In the genomic region with DNA sequence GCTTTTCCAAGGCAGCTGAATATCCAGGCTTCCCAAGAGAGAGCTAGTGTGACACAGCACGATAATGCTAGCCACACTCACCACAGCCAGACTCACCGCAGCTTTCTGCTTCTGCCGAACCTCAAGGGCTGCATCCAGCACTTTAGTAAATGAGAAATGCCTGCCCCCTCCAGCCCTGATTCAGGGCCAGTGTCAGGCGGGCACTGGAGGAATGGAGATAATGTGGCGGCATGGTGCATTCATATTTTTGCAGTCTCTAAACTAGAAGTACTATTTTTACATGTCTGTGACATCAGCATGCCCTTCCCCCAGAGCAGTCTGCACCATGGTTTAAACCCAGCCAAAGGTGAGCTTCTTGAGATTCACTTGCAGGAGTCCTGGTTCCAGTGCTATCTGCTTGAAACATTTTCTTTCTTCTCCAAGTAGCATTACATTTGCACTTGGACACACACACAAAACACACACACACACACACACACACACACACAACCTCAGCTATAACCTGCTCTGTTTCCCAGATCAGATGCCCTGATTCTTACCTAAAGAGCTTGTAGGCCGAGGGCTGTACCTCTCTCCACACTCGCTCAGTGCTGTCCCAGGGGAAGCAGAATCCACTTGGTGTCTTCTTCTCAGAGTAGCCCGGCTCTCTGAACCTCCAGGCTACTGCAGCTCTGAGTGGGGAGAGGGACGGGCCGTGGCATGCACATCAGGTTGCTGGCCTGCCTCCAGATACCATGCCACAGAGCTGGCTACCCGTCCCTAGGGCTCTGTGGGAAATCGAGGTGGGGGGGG, we compare ENCODE assay signal across 10 cellular contexts. TPM values are rescaled to one million over a fixed set of nuclear protein-coding genes. Genes with fewer than 3 reads are reported as not detected.
DNase-seq lines count a peak whose midpoint lies in the region; ATAC-seq and TF ChIP-seq lines count a peak whose summit lies in the region.
"Had no signal": no experiment of that assay in that cellular context is flagged by ENCODE, and none has a peak within 500 bp of the region (broad histone marks: within the 10 kb centered on the region; RNA-seq: fewer than 3 reads in every experiment).

Gene FGF1, minus strand, starts transcription at position 673 of the 792 bp plus-strand sequence. CDS start 71,963 bp downstream, outside the sequence.

- no peaks in the 10 kb centered on the region for H3K79me2 ChIP-seq in OCI-LY7 (ENCODE audit: insufficient read depth, low read depth, low read length)

- no CpG with 5 or more reads among the region's 12 CpGs for WGBS in neuronal stem cell (ENCODE audit: extremely low coverage in 2 of 2, insufficient read length in 2 of 2, insufficient replicate concordance in 1 of 2), 2 donors

- no peak within 1 kb of the TSS for H3K9ac ChIP-seq in neuronal stem cell (ENCODE audit: low read depth, low read length, poor library complexity)

- intact Hi-C loops in OCI-LY7 (cut with micrococcal nuclease; ENCODE audit: unreplicated experiment): no loop called here

- H3K27ac ChIP-seq in neuronal stem cell (replicated peaks; ENCODE audit: low read length) (peak within 1 kb of the TSS; percentile 21), OCI-LY7 (ENCODE audit: low read depth, low read length, poor library complexity, severe bottlenecking) (no peak within 1 kb of the TSS)
- H3K27ac ChIP-seq: SK-N-MC had no signal

- H2AK5ac ChIP-seq in neuronal stem cell (ENCODE audit: low read depth, low read length): peak within 1 kb of the TSS; percentile 22

- no peaks in the 10 kb centered on the region for H3K36me3 ChIP-seq in neuronal stem cell (replicated peaks in 1 of 2; ENCODE audit: control insufficient read depth in 2 of 2, insufficient read depth in 2 of 2, low read length in 2 of 2)
- no peaks in the 10 kb centered on the region for H3K36me3 ChIP-seq in OCI-LY7 (ENCODE audit: insufficient read depth, low read length)

- H3K23ac ChIP-seq in neuronal stem cell (ENCODE audit: low read depth, low read length, poor library complexity): peak within 1 kb of the TSS; percentile 20

- peaks cover 28 to 29% of the 10 kb centered on the region in 2 donors for H3K4me1 ChIP-seq in neuronal stem cell (ENCODE audit: control insufficient read depth in 2 of 2, insufficient read depth in 1 of 2, low read depth in 1 of 2, low read length in 2 of 2)
- no peaks in the 10 kb centered on the region for H3K4me1 ChIP-seq in OCI-LY7 (ENCODE audit: insufficient read depth, low read length, poor library complexity, severe bottlenecking)

- no peak within 1 kb of the TSS for H3K4ac ChIP-seq in neuronal stem cell (ENCODE audit: low read length)

- peak within 1 kb of the TSS; percentile 87 for H3K18ac ChIP-seq in neuronal stem cell (ENCODE audit: low read length)

- H2BK5ac ChIP-seq in neuronal stem cell (ENCODE audit: low read length): peak within 1 kb of the TSS; percentile 14

- H4K91ac ChIP-seq in neuronal stem cell (ENCODE audit: low read depth, low read length, poor library complexity): peak within 1 kb of the TSS; percentile 19

- H3K9me3 ChIP-seq in neuronal stem cell (replicated peaks in 1 of 2; ENCODE audit: control insufficient read depth in 2 of 2, insufficient read depth in 1 of 2, low read depth in 1 of 2, low read length in 2 of 2) (no peaks in the 10 kb centered on the region), OCI-LY7 (ENCODE audit: low read length) (no peaks in the 10 kb centered on the region)

- no peaks in the 10 kb centered on the region for H3K27me3 ChIP-seq in neuronal stem cell (ENCODE audit: control insufficient read depth in 3 of 3, insufficient read depth in 3 of 3, low read depth in 1 of 3, low read length in 3 of 3)

- TF ChIP-seq CTCF in fibroblast of the aortic adventitia (IDR thresholded peaks at IDR 0.05; ENCODE audit: insufficient read depth, low read length) (no peak), OCI-LY7 (conservative IDR thresholded peaks at IDR 0.05; ENCODE audit: low read length) (no peak)

- POLR2A ChIA-PET in OCI-LY7 (lab: Charles Lee): interaction anchor here (0.6 to 0.7 kb wide), 2 partner anchors 1111 to 1485 kb away, joined by 3 read pairs; no protein-coding TSS in a partner anchor

- peak within 1 kb of the TSS; percentile 32 for H3K14ac ChIP-seq in neuronal stem cell (ENCODE audit: low read length)

- H4K8ac ChIP-seq in neuronal stem cell (ENCODE audit: low read depth, low read length): no peak within 1 kb of the TSS

- no peaks in the 10 kb centered on the region for H3K79me1 ChIP-seq in neuronal stem cell (ENCODE audit: low read depth, low read length)

- CTCF ChIA-PET in OCI-LY7 (lab: Charles Lee; ENCODE audit: unreplicated experiment): no interaction called here

- peak; percentile 49 for DNase-seq in AG08396 (ENCODE audit: low spot score)
- DNase-seq in OCI-M1 (lab: John Stamatoyannopoulos, UW): peak; percentile 69
- peak; percentile 25 for DNase-seq in fibroblast of the aortic adventitia (ENCODE audit: low read depth)
- DNase-seq in neuronal stem cell (ENCODE audit: low spot score): no peak
- DNase-seq in activated effector memory CD4-positive, alpha-beta T cell treated with anti-CD3 and anti-CD28 coated beads, Interleukin-2, amount 50 U/mL, for 16 hours: no peak
- DNase-seq in OCI-LY7 (ENCODE audit: low spot score): no peak
- no peak for DNase-seq in HuH-7.5 (ENCODE audit: low spot score)
- DNase-seq: CD4-positive, CD25-positive, alpha-beta regulatory T cell had no signal

- H2AFZ ChIP-seq in neuronal stem cell (ENCODE audit: low read length): peak within 1 kb of the TSS; percentile 83
- H2AFZ ChIP-seq in OCI-LY7 (ENCODE audit: low read length): no peak within 1 kb of the TSS

- H3K4me2 ChIP-seq in neuronal stem cell (ENCODE audit: insufficient read depth, low read length, poor library complexity, severe bottlenecking): no peak within 1 kb of the TSS
- H3K4me2 ChIP-seq in OCI-LY7 (ENCODE audit: low read length): no peak within 1 kb of the TSS

- H3K9me2 ChIP-seq in OCI-LY7 (ENCODE audit: insufficient read depth, low read length): no peaks in the 10 kb centered on the region

- no TSS peak for BruUV-seq in OCI-LY7 (replicated peaks; lab: Mats Ljungman, UMichigan)

- no peak within 1 kb of the TSS for H2BK120ac ChIP-seq in neuronal stem cell (ENCODE audit: low read depth, low read length)

- peak within 1 kb of the TSS; percentile 57 for H2BK15ac ChIP-seq in neuronal stem cell (ENCODE audit: low read length)

- H3K4me3 ChIP-seq in fibroblast of the aortic adventitia (ENCODE audit: low read depth, low read length) (no peak within 1 kb of the TSS), neuronal stem cell (ENCODE audit: low read length in 2 of 2) (no peak within 1 kb of the TSS), OCI-LY7 (ENCODE audit: low read depth, low read length, poor library complexity, severe bottlenecking) (no peak within 1 kb of the TSS)
- H3K4me3 ChIP-seq: SK-N-MC had no signal

- H4K20me1 ChIP-seq in OCI-LY7 (ENCODE audit: insufficient read depth, low read length): no peaks in the 10 kb centered on the region

- H2BK12ac ChIP-seq in neuronal stem cell (ENCODE audit: low read length): peak within 1 kb of the TSS; percentile 92

- no peak for ATAC-seq in GM21737 (IDR thresholded peaks at IDR 0.05; ENCODE audit: unreplicated experiment)

RNA-seq across cellular contexts. Expression of gene FGF1, which starts in this region (rescaled TPM):
- total RNA-seq in fibroblast of the aortic adventitia (ENCODE audit: low replicate concordance) (1.2 and 3.4 TPM in 2 replicates), OCI-LY7 (2022) (not detected in 2 replicates)
- polyA plus RNA-seq in neuronal stem cell (2013, experiment 1 of 2): 0.18 TPM
- polyA plus RNA-seq in neuronal stem cell (2013, experiment 2 of 2): 0.10 TPM
- not detected in 2 replicates for total RNA-seq in OCI-LY7 (2014; rRNA removed; shearing (Covaris generic))
- total RNA-seq: CD4-positive, CD25-positive, alpha-beta regulatory T cell had no signal
- polyA plus RNA-seq: CD4-positive, CD25-positive, alpha-beta regulatory T cell had no signal

Comparison
In these comparisons a context has a peak if more than half of its experiments do, and no peak if none do; other contexts are left out.
1. DNase-seq: peak in AG08396 (single experiment), OCI-M1 (single experiment) and fibroblast of the aortic adventitia (single experiment); none in neuronal stem cell (single experiment), activated effector memory CD4-positive, alpha-beta T cell treated with anti-CD3 and anti-CD28 coated beads, Interleukin-2, amount 50 U/mL, for 16 hours (single experiment), OCI-LY7 (single experiment) and HuH-7.5 (single experiment).